In genomic region chr1:198934901-198935301, GRCh38 we compare ENCODE assay signal across 8 cellular contexts.
A peak's percentile ranks its signal among the peaks of the same experiment; 100 is the strongest.
DNase-seq lines count a peak whose midpoint lies in the region; ATAC-seq and TF ChIP-seq lines count a peak whose summit lies in the region.

No MANE protein-coding gene starts in this region.

- no CpG with 5 or more reads among the region's 6 CpGs for WGBS in IMR-90 (ENCODE audit: extremely low coverage in 2 of 2, insufficient read length in 1 of 2), 2 experiments

- peak overlapping the region; percentile 85 for H4K5ac ChIP-seq in IMR-90 (ENCODE audit: low read depth, low read length)

- no peak for TF ChIP-seq CTCF in IMR-90 (conservative IDR thresholded peaks at IDR 0.05; ENCODE audit: low read depth, low read length)

- no peak overlapping the region for H2AFZ ChIP-seq in IMR-90 (replicated peaks; ENCODE audit: low read length, poor library complexity)

- H3K9me1 ChIP-seq in IMR-90 (ENCODE audit: insufficient read depth, low read length), result no peaks in the 10 kb centered on the region

- peak overlapping the region; percentile 11; the same call in 1 of the 2 replicates for H2BK20ac ChIP-seq in IMR-90 (ENCODE audit: low read depth, low read length)

- peak overlapping the region; percentile 70 for H3K18ac ChIP-seq in IMR-90 (ENCODE audit: low read depth, low read length)

- H3K27me3 ChIP-seq in IMR-90 (ENCODE audit: control insufficient read depth, insufficient read depth, low read length), result no peaks in the 10 kb centered on the region

- in situ Hi-C loops in IMR-90 (cut with MboI; ENCODE audit: low sequenced_read_pairs), result no loop called here

- H3K4ac ChIP-seq in IMR-90 (ENCODE audit: low read depth, low read length), result peak overlapping the region; percentile 55

- H3K56ac ChIP-seq in IMR-90 (ENCODE audit: extremely low read depth, insufficient read depth, low read length), result peak overlapping the region; percentile 73

- peaks cover 3% of the 10 kb centered on the region; the same call in 1 of the 2 replicates for H3K4me1 ChIP-seq in IMR-90 (ENCODE audit: control insufficient read depth, insufficient read depth, low read length)

- H2AK9ac ChIP-seq in IMR-90 (replicated peaks; ENCODE audit: low read depth, low read length, poor library complexity), result no peak overlapping the region

- dilution Hi-C loops in IMR-90 (cut with HindIII; ENCODE audit: low sequenced_read_pairs, unreplicated experiment), result no loop called here

- peak overlapping the region; percentile 98 for H3K27ac ChIP-seq in IMR-90 (ENCODE audit: insufficient read depth, low read length)
- H3K27ac ChIP-seq in cingulate gyrus (ENCODE audit: low read depth, low read length), result peak overlapping the region; percentile 89

- H3K23ac ChIP-seq in IMR-90 (ENCODE audit: low read depth, low read length), result peak overlapping the region; percentile 57; the same call in 1 of the 2 replicates

- no peak for TF ChIP-seq RAD21 in IMR-90 (IDR thresholded peaks at IDR 0.05; ENCODE audit: low read length)

- POLR2A ChIA-PET in IMR-90 (lab: Charles Lee; ENCODE audit: unreplicated experiment), result no interaction called here

- peaks cover 5 to 12% of the 10 kb centered on the region in 2 experiments; a peak in 3 of 4 replicates for H3K79me1 ChIP-seq in IMR-90 (ENCODE audit: low read depth in 1 of 2, low read length in 2 of 2)

- peak overlapping the region; percentile 72 for H3K14ac ChIP-seq in IMR-90 (replicated peaks; ENCODE audit: low read depth, low read length)

- H2BK15ac ChIP-seq in IMR-90 (ENCODE audit: low read depth, low read length), result peak overlapping the region; percentile 69; the same call in 2 of the 3 replicates

- H4K8ac ChIP-seq in IMR-90 (ENCODE audit: low read depth in 2 of 2, low read length in 2 of 2), result peak overlapping the region in 1 of 2 experiments; percentile 77; a peak in 2 of 4 replicates

- CTCF ChIA-PET in IMR-90 (lab: Yijun Ruan, JAX), result interaction anchor here (0.6 kb wide), 1 partner anchor 126 kb away, joined by 3 read pairs; no protein-coding TSS in a partner anchor

- no peaks in the 10 kb centered on the region for H3K36me3 ChIP-seq in IMR-90 (ENCODE audit: control insufficient read depth, insufficient read depth, low read length)

- BruUV-seq in IMR-90 (replicated peaks; lab: Mats Ljungman, UMichigan), result no TSS peak

- peak overlapping the region; percentile 5; the same call in 1 of the 2 replicates for H4K91ac ChIP-seq in IMR-90 (ENCODE audit: insufficient read depth, low read depth, low read length)

- DNase-seq in stimulated activated CD4-positive, alpha-beta T cell treated with anti-CD3 and anti-CD28 coated beads, Interleukin-15, amount 100 ng/mL, for 24 hours, result peak; percentile 48
- no peak for DNase-seq in stimulated activated CD4-positive, alpha-beta T cell treated with anti-CD3 and anti-CD28 coated beads, Interleukin-2, amount 100 ng/mL, for 48 hours
- DNase-seq in IMR-90, result peak; percentile 51
- peak; percentile 58 for DNase-seq in T-helper 9 cell
- DNase-seq in pons (ENCODE audit: low spot score), result peak; percentile 59
- DNase-seq in AG20443 (ENCODE audit: low spot score), result no peak
- no peak for DNase-seq in NCI-H2029 (lab: John Stamatoyannopoulos, UW)

- ATAC-seq in IMR-90 (ENCODE audit: low read depth), result 0 out of 2 replicates have a peak, but pooled peaks have one; percentile 1

- peak overlapping the region; percentile 92 for H2BK5ac ChIP-seq in IMR-90 (ENCODE audit: low read depth, low read length, poor library complexity, severe bottlenecking)

- peak overlapping the region; percentile 90 for H3K4me2 ChIP-seq in IMR-90 (ENCODE audit: low read depth, low read length)

- H3K9me3 ChIP-seq in IMR-90 (ENCODE audit: control insufficient read depth, insufficient read depth, low read length), result no peaks in the 10 kb centered on the region

- H2AK5ac ChIP-seq in IMR-90 (ENCODE audit: low read depth, low read length), result 0 out of 2 replicates have a peak overlapping the region, but pooled peaks have one; percentile 75

- peak overlapping the region; percentile 52 for H2BK120ac ChIP-seq in IMR-90 (ENCODE audit: low read depth, low read length)

- no peak for TF ChIP-seq POLR2A in IMR-90 (IDR thresholded peaks at IDR 0.05; ENCODE audit: low read depth, low read length)

- H4K20me1 ChIP-seq in IMR-90 (ENCODE audit: insufficient read depth, low read length), result peaks cover 9% of the 10 kb centered on the region; the same call in 1 of the 2 replicates

- intact Hi-C loops in IMR-90 (cut with micrococcal nuclease), result loop anchor here (1.0 to 5.0 kb wide), 3 partner anchors 148 to 487 kb away; no protein-coding TSS in a partner anchor

- peak overlapping the region; percentile 89 for H3K4me3 ChIP-seq in IMR-90 (ENCODE audit: insufficient read depth, low read depth, low read length)

- peak overlapping the region; percentile 91 for H3K9ac ChIP-seq in IMR-90 (ENCODE audit: low read depth, low read length)

TF ChIP-seq in IMR-90, 13 proteins besides CTCF, POLR2A, EP300 and RAD21:
- TF ChIP-seq RFX5 (IDR thresholded peaks at IDR 0.05; ENCODE audit: low read depth, low read length) (no peak), BHLHE40 (IDR thresholded peaks at IDR 0.05; ENCODE audit: low read depth, low read length) (peak; percentile 75)

Comparison
In these comparisons a context has a peak if more than half of its experiments do, and no peak if none do; other contexts are left out.
1. DNase-seq: peak in stimulated activated CD4-positive, alpha-beta T cell treated with anti-CD3 and anti-CD28 coated beads, Interleukin-15, amount 100 ng/mL, for 24 hours (single experiment), IMR-90 (single experiment), T-helper 9 cell (single experiment) and pons (single experiment); none in stimulated activated CD4-positive, alpha-beta T cell treated with anti-CD3 and anti-CD28 coated beads, Interleukin-2, amount 100 ng/mL, for 48 hours (0 of 2), AG20443 (single experiment) and NCI-H2029 (single experiment).